Comparison of ENCODE assay signal across 21 cellular contexts in the genomic region with DNA sequence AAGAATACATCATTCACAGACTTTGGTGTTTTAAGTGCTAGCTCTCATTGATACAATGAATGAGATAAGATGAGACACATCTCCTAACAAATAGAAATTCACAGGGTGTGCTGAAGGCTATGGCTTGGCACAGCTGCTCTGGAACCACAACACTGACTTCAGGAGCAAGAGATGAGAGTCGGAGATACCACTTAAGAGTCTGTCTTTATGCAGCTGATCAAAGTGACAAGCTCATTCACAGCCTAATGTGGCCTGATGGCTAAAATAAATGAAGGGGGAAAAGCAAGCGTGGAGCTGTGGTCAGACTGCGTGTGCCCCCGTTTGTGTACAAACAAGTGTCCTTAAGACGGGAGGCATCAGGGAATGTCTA. TPM values are rescaled to one million over a fixed set of nuclear protein-coding genes. Genes with fewer than 3 reads are reported as not detected.
DNase-seq lines count a peak whose midpoint lies in the region; ATAC-seq and TF ChIP-seq lines count a peak whose summit lies in the region.
"Had no signal": no experiment of that assay in that cellular context is flagged by ENCODE, and none has a peak within 500 bp of the region (broad histone marks: within the 10 kb centered on the region; RNA-seq: fewer than 3 reads in every experiment).

No MANE protein-coding gene starts in this region.

- H3K23ac ChIP-seq in neuronal stem cell (ENCODE audit: low read depth, low read length, poor library complexity) (no peak overlapping the region), mesenchymal stem cell (ENCODE audit: low read length in 2 of 2) (no peak overlapping the region)

- H3K36me3 ChIP-seq in neuronal stem cell (replicated peaks in 1 of 2; ENCODE audit: control insufficient read depth in 2 of 2, insufficient read depth in 2 of 2, low read length in 2 of 2) (no peaks in the 10 kb centered on the region), mesenchymal stem cell (ENCODE audit: control insufficient read depth in 1 of 2, insufficient read depth in 2 of 2, low read depth in 1 of 2, low read length in 2 of 2) (no peaks in the 10 kb centered on the region)
- H3K36me3 ChIP-seq: HAP-1 had no signal

- H3K4me2 ChIP-seq in neuronal stem cell (ENCODE audit: insufficient read depth, low read length, poor library complexity, severe bottlenecking) (no peak overlapping the region), mesenchymal stem cell (ENCODE audit: low read length, poor library complexity, severe bottlenecking) (no peak overlapping the region)
- H3K4me2 ChIP-seq: A549 had no signal

- intact Hi-C loops in natural killer cell (cut with micrococcal nuclease), result no loop called here

- no peak overlapping the region for H2AFZ ChIP-seq in neuronal stem cell (ENCODE audit: low read length)
- no peak overlapping the region for H2AFZ ChIP-seq in mesenchymal stem cell (ENCODE audit: low read depth, low read length)

- no peaks in the 10 kb centered on the region for H3K4me1 Mint-ChIP-seq in natural killer cell treated with Interleukin-12 subunit alpha and Interleukin-12 subunit beta and Interleukin-15 and Interleukin-18, amount 100 ng/mL, for 72 hours (ENCODE audit: low read depth in 2 of 2)
- no peaks in the 10 kb centered on the region for H3K4me1 Mint-ChIP-seq in natural killer cell
- H3K4me1 Mint-ChIP-seq: CD14-positive monocyte; CD8-positive, alpha-beta memory T cell had no signal

- in situ Hi-C loops in ACHN (cut with HindIII; ENCODE audit: low pct_ligation_motif_present, low pct_unique_long_range_greater_than_20kb, low sequenced_read_pairs), result no loop called here

- H2BK5ac ChIP-seq in neuronal stem cell (ENCODE audit: low read length), result no peak overlapping the region
- H2BK5ac ChIP-seq in mesenchymal stem cell (ENCODE audit: low read depth, low read length, poor library complexity, severe bottlenecking), result no peak overlapping the region

- H3K4me3 ChIP-seq in Jurkat, Clone E6-1 (ENCODE audit: low read length), result no peak overlapping the region
- H3K4me3 ChIP-seq in neuronal stem cell (ENCODE audit: low read length in 2 of 2), result no peak overlapping the region
- no peak overlapping the region for H3K4me3 ChIP-seq in mesenchymal stem cell (ENCODE audit: insufficient read depth in 1 of 2, low read depth in 1 of 2, low read length in 2 of 2)
- H3K4me3 ChIP-seq: A549, HAP-1 had no signal

- H2BK120ac ChIP-seq in neuronal stem cell (ENCODE audit: low read depth, low read length), result no peak overlapping the region
- no peak overlapping the region for H2BK120ac ChIP-seq in mesenchymal stem cell (ENCODE audit: low read depth, low read length)

- H3K36me3 Mint-ChIP-seq in natural killer cell treated with Interleukin-12 subunit alpha and Interleukin-12 subunit beta and Interleukin-15 and Interleukin-18, amount 100 ng/mL, for 72 hours, result no peaks in the 10 kb centered on the region
- H3K36me3 Mint-ChIP-seq in natural killer cell, result no peaks in the 10 kb centered on the region
- H3K36me3 Mint-ChIP-seq: CD14-positive monocyte; CD8-positive, alpha-beta memory T cell had no signal

- no peak for TF ChIP-seq CTCF in natural killer cell (IDR thresholded peaks at IDR 0.05)

- H4K8ac ChIP-seq in neuronal stem cell (ENCODE audit: low read depth, low read length) (no peak overlapping the region), mesenchymal stem cell (ENCODE audit: low read length) (no peak overlapping the region)

- no peak for ATAC-seq in natural killer cell treated with Interleukin-12 subunit alpha and Interleukin-12 subunit beta and Interleukin-15 and Interleukin-18, amount 100 ng/mL, for 72 hours
- no peak for ATAC-seq in natural killer cell
- ATAC-seq: A549 had no signal

- H3K4me1 ChIP-seq in neuronal stem cell (ENCODE audit: control insufficient read depth in 2 of 2, insufficient read depth in 1 of 2, low read depth in 1 of 2, low read length in 2 of 2), result peaks cover 14 to 18% of the 10 kb centered on the region in 2 donors
- H3K4me1 ChIP-seq in mesenchymal stem cell (ENCODE audit: control insufficient read depth, insufficient read depth, low read depth, low read length), result no peaks in the 10 kb centered on the region
- H3K4me1 ChIP-seq: A549 had no signal

- DNase-seq in natural killer cell treated with Interleukin-12 subunit alpha and Interleukin-12 subunit beta and Interleukin-15 and Interleukin-18, amount 100 ng/mL, for 72 hours (ENCODE audit: low spot score), result peak; percentile 6
- DNase-seq in natural killer cell, result no peak
- DNase-seq in Jurkat, Clone E6-1 (ENCODE audit: low read depth, low spot score), result peak; percentile 21
- DNase-seq in neuronal stem cell (ENCODE audit: low spot score), result no peak
- DNase-seq in activated T-cell treated with anti-CD3 and anti-CD28 coated beads for 4 hours, result no peak
- DNase-seq in ACHN, result no peak
- DNase-seq in mesenchymal stem cell, result no peak
- DNase-seq: 8988T; CD4-positive, alpha-beta T cell; CD8-positive, alpha-beta memory T cell; DMS 273 treated with DMSO at 0.1 percent for 48 hours; DMS79; GF-D8; GOT3 had no signal

- no CpG with 5 or more reads among the region's 5 CpGs for WGBS in neuronal stem cell (ENCODE audit: extremely low coverage in 2 of 2, insufficient read length in 2 of 2, insufficient replicate concordance in 1 of 2), 2 donors
- 85% methylated on average over 5 of the region's 5 CpGs for WGBS in mesenchymal stem cell

- no peak overlapping the region for H2BK12ac ChIP-seq in neuronal stem cell (ENCODE audit: low read length)
- no peak overlapping the region for H2BK12ac ChIP-seq in mesenchymal stem cell (ENCODE audit: low read length in 2 of 2)

- no peak overlapping the region for H3K18ac ChIP-seq in neuronal stem cell (ENCODE audit: low read length)
- H3K18ac ChIP-seq in mesenchymal stem cell (ENCODE audit: low read depth in 1 of 2, low read length in 2 of 2), result no peak overlapping the region

- no peak overlapping the region for H3K27ac Mint-ChIP-seq in natural killer cell treated with Interleukin-12 subunit alpha and Interleukin-12 subunit beta and Interleukin-15 and Interleukin-18, amount 100 ng/mL, for 72 hours
- H3K27ac Mint-ChIP-seq in natural killer cell, result no peak overlapping the region
- H3K27ac Mint-ChIP-seq: CD14-positive monocyte; CD4-positive, alpha-beta T cell; CD8-positive, alpha-beta memory T cell; HFFc6 had no signal

- no peak overlapping the region for H3K14ac ChIP-seq in neuronal stem cell (ENCODE audit: low read length)
- no peak overlapping the region for H3K14ac ChIP-seq in mesenchymal stem cell (ENCODE audit: low read length in 2 of 2)

- no peak overlapping the region for H4K91ac ChIP-seq in neuronal stem cell (ENCODE audit: low read depth, low read length, poor library complexity)
- no peak overlapping the region for H4K91ac ChIP-seq in mesenchymal stem cell (ENCODE audit: low read length)

- H2BK15ac ChIP-seq in neuronal stem cell (ENCODE audit: low read length) (peak overlapping the region; percentile 38), mesenchymal stem cell (ENCODE audit: low read depth, poor library complexity, severe bottlenecking) (no peak overlapping the region)

- H3K79me1 ChIP-seq in neuronal stem cell (ENCODE audit: low read depth, low read length), result no peaks in the 10 kb centered on the region
- no peaks in the 10 kb centered on the region for H3K79me1 ChIP-seq in mesenchymal stem cell (replicated peaks; ENCODE audit: low read length, poor library complexity, severe bottlenecking)

- H2AK5ac ChIP-seq in neuronal stem cell (ENCODE audit: low read depth, low read length), result peak overlapping the region; percentile 48
- no peak overlapping the region for H2AK5ac ChIP-seq in mesenchymal stem cell (ENCODE audit: low read length, severe bottlenecking)

- H3K27me3 ChIP-seq in neuronal stem cell (ENCODE audit: control insufficient read depth in 3 of 3, insufficient read depth in 3 of 3, low read depth in 1 of 3, low read length in 3 of 3) (peaks cover 0 to 12% (median 0%) of the 10 kb centered on the region in 3 experiments), mesenchymal stem cell (ENCODE audit: control insufficient read depth in 1 of 2, insufficient read depth in 1 of 2, low read length in 2 of 2) (peaks cover 14 to 38% of the 10 kb centered on the region in 2 experiments)

- H3K9me3 ChIP-seq in neuronal stem cell (replicated peaks in 1 of 2; ENCODE audit: control insufficient read depth in 2 of 2, insufficient read depth in 1 of 2, low read depth in 1 of 2, low read length in 2 of 2) (no peaks in the 10 kb centered on the region), mesenchymal stem cell (ENCODE audit: control insufficient read depth, low read length) (no peaks in the 10 kb centered on the region)
- H3K9me3 ChIP-seq: A549, HAP-1 had no signal

- peaks cover 7 to 8% of the 10 kb centered on the region in 2 donors for H3K27me3 Mint-ChIP-seq in natural killer cell treated with Interleukin-12 subunit alpha and Interleukin-12 subunit beta and Interleukin-15 and Interleukin-18, amount 100 ng/mL, for 72 hours
- peaks cover 0 to 8% of the 10 kb centered on the region in 2 donors for H3K27me3 Mint-ChIP-seq in natural killer cell (ENCODE audit: low read depth in 2 of 2)

- no peak overlapping the region for H3K27ac ChIP-seq in neuronal stem cell (replicated peaks; ENCODE audit: low read length)
- H3K27ac ChIP-seq in mesenchymal stem cell (ENCODE audit: low read length, poor library complexity, severe bottlenecking), result no peak overlapping the region
- H3K27ac ChIP-seq: A549 had no signal

- H3K4ac ChIP-seq in neuronal stem cell (ENCODE audit: low read length) (no peak overlapping the region), mesenchymal stem cell (ENCODE audit: low read depth in 1 of 2, low read length in 2 of 2) (no peak overlapping the region)

- H3K9ac ChIP-seq in neuronal stem cell (ENCODE audit: low read depth, low read length, poor library complexity) (no peak overlapping the region), mesenchymal stem cell (ENCODE audit: low read length) (no peak overlapping the region)

- no peak overlapping the region for H3K4me3 Mint-ChIP-seq in natural killer cell treated with Interleukin-12 subunit alpha and Interleukin-12 subunit beta and Interleukin-15 and Interleukin-18, amount 100 ng/mL, for 72 hours
- no peak overlapping the region for H3K4me3 Mint-ChIP-seq in natural killer cell
- H3K4me3 Mint-ChIP-seq: CD14-positive monocyte; CD4-positive, alpha-beta T cell; CD8-positive, alpha-beta memory T cell; HFFc6 had no signal

- no peaks in the 10 kb centered on the region for H3K9me3 Mint-ChIP-seq in natural killer cell treated with Interleukin-12 subunit alpha and Interleukin-12 subunit beta and Interleukin-15 and Interleukin-18, amount 100 ng/mL, for 72 hours
- no peaks in the 10 kb centered on the region for H3K9me3 Mint-ChIP-seq in natural killer cell
- H3K9me3 Mint-ChIP-seq: CD4-positive, alpha-beta T cell; CD8-positive, alpha-beta memory T cell; HFFc6 had no signal

RNA-seq across cellular contexts. Expression of a gene that starts 29.7 kb away (rescaled TPM):
- not detected for total RNA-seq in natural killer cell treated with Interleukin-12 subunit alpha and Interleukin-12 subunit beta and Interleukin-15 and Interleukin-18, amount 100 ng/mL, for 72 hours
- total RNA-seq in natural killer cell, result not detected
- polyA plus RNA-seq in Jurkat, Clone E6-1 (2012; ENCODE audit: insufficient read depth, insufficient read length), result not detected
- 2.3 TPM for polyA plus RNA-seq in neuronal stem cell (2013, experiment 1 of 2)
- polyA plus RNA-seq in neuronal stem cell (2013, experiment 2 of 2), result 2.4 TPM
- polyA plus RNA-seq in mesenchymal stem cell (2013, experiment 1 of 2), result not detected
- not detected for polyA plus RNA-seq in mesenchymal stem cell (2013, experiment 2 of 2)
- total RNA-seq: CD4-positive, alpha-beta T cell; CD8-positive, alpha-beta memory T cell; Daoy; G401; HFFc6 had no signal
- polyA plus RNA-seq: A549; BJ; CD14-positive monocyte; CD8-positive, alpha-beta memory T cell had no signal

Comparison
In these comparisons a context has a peak if more than half of its experiments do, and no peak if none do; other contexts are left out.
1. DNase-seq: peak in natural killer cell treated with Interleukin-12 subunit alpha and Interleukin-12 subunit beta and Interleukin-15 and Interleukin-18, amount 100 ng/mL, for 72 hours (single experiment) and Jurkat, Clone E6-1 (single experiment); none in natural killer cell (single experiment), neuronal stem cell (single experiment), activated T-cell treated with anti-CD3 and anti-CD28 coated beads for 4 hours (single experiment), ACHN (single experiment) and mesenchymal stem cell (single experiment).